In genomic region chr1:231417503-231417902, GRCh38 we compare ENCODE assay signal across 9 cellular contexts. TPM values are rescaled to one million over a fixed set of nuclear protein-coding genes. Genes with fewer than 3 reads are reported as not detected.
A peak's percentile ranks its signal among the peaks of the same experiment; 100 is the strongest.
DNase-seq lines count a peak whose midpoint lies in the region; ATAC-seq and TF ChIP-seq lines count a peak whose summit lies in the region.
"Had no signal": no experiment of that assay in that cellular context is flagged by ENCODE, and none has a peak within 500 bp of the region (broad histone marks: within the 10 kb centered on the region; RNA-seq: fewer than 3 reads in every experiment).

No MANE protein-coding gene starts in this region.

- no peak overlapping the region for H3K9ac ChIP-seq in liver (ENCODE audit: low read depth in 1 of 2, low read length in 2 of 2)

- no peaks in the 10 kb centered on the region for H3K9me3 ChIP-seq in right atrium auricular region
- H3K9me3 ChIP-seq in liver (ENCODE audit: control insufficient read depth in 4 of 4, low read length in 3 of 4), result no peaks in the 10 kb centered on the region

- H3K9me3 Mint-ChIP-seq in activated naive CD8-positive, alpha-beta T cell (ENCODE audit: low read depth), result no peaks in the 10 kb centered on the region
- H3K9me3 Mint-ChIP-seq: IgD-negative memory B cell had no signal

- H3K27ac Mint-ChIP-seq in activated naive CD8-positive, alpha-beta T cell, result no peak overlapping the region

- H3K27me3 ChIP-seq in right atrium auricular region (no peaks in the 10 kb centered on the region), liver (ENCODE audit: control insufficient read depth in 4 of 4, insufficient read depth in 4 of 4, low read length in 3 of 4) (no peaks in the 10 kb centered on the region)

- H3K27me3 Mint-ChIP-seq in activated naive CD8-positive, alpha-beta T cell, result no peaks in the 10 kb centered on the region
- H3K27me3 Mint-ChIP-seq: IgD-negative memory B cell had no signal

- H3K36me3 Mint-ChIP-seq in activated naive CD8-positive, alpha-beta T cell, result peaks cover 13% of the 10 kb centered on the region

- H3K4me1 Mint-ChIP-seq in activated naive CD8-positive, alpha-beta T cell (ENCODE audit: low read depth), result peaks cover 67% of the 10 kb centered on the region

- H3K27ac ChIP-seq in right atrium auricular region, result no peak overlapping the region
- H3K27ac ChIP-seq in liver (ENCODE audit: low read depth in 1 of 2, low read length in 2 of 2), result no peak overlapping the region

- H3K4me1 ChIP-seq in right atrium auricular region, result peaks cover 0 to 61% of the 10 kb centered on the region in 2 donors
- H3K4me1 ChIP-seq in liver (ENCODE audit: control insufficient read depth in 4 of 4, insufficient read depth in 4 of 4, low read length in 3 of 4), result peaks cover 9 to 42% (median 25%) of the 10 kb centered on the region in 4 donors

- 51% methylated on average over 2 of the region's 2 CpGs for WGBS in liver

- no peak for TF ChIP-seq RAD21 in liver (IDR thresholded peaks at IDR 0.05)

- H3K36me3 ChIP-seq in right atrium auricular region (peaks cover 4% of the 10 kb centered on the region), liver (ENCODE audit: control insufficient read depth in 4 of 4, insufficient read depth in 3 of 4, low read depth in 1 of 4, low read length in 3 of 4) (no peaks in the 10 kb centered on the region)

- ATAC-seq in Right ventricle myocardium superior (ENCODE audit: poor library complexity) (no peak), GM21526 (IDR thresholded peaks at IDR 0.05; ENCODE audit: low FRiP score, unreplicated experiment) (no peak), HG03565 (IDR thresholded peaks at IDR 0.05; ENCODE audit: unreplicated experiment) (no peak)

- H3K4me3 Mint-ChIP-seq in activated naive CD8-positive, alpha-beta T cell, result peak overlapping the region; percentile 94

- no peak for DNase-seq in right atrium auricular region (ENCODE audit: low spot score)
- no peak for DNase-seq in Right ventricle myocardium superior
- DNase-seq in epidermal melanocyte (ENCODE audit: insufficient read length, low spot score), result no peak
- no peak for DNase-seq in medulla oblongata (ENCODE audit: extremely low spot score)

- peak overlapping the region; percentile 11 to 91 for H3K4me3 ChIP-seq in right atrium auricular region
- peak overlapping the region in 2 of 3 donors; percentile 1 for H3K4me3 ChIP-seq in liver (ENCODE audit: low read depth in 1 of 3, low read length in 3 of 3)

- TF ChIP-seq CTCF in right atrium auricular region (IDR thresholded peaks at IDR 0.05) (no peak), liver (IDR thresholded peaks at IDR 0.05; ENCODE audit: low read depth, low read length, missing input control) (no peak)

- intact Hi-C loops in Right ventricle myocardium superior (cut with DNase I), result no loop called here

TF ChIP-seq in liver, 16 proteins besides CTCF, POLR2A, EP300 and RAD21:
- no peak for TF ChIP-seq NR2F2 (IDR thresholded peaks at IDR 0.05)
- no peak for TF ChIP-seq SP1 (IDR thresholded peaks at IDR 0.05)
- no peak for TF ChIP-seq HNF4G (IDR thresholded peaks at IDR 0.05)
- TF ChIP-seq, protein P1, sequence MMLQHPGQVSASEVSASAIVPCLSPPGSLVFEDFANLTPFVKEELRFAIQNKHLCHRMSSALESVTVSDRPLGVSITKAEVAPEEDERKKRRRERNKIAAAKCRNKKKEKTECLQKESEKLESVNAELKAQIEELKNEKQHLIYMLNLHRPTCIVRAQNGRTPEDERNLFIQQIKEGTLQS (IDR thresholded peaks at IDR 0.05), result no peak
- no peak for TF ChIP-seq TAF1 (conservative IDR thresholded peaks at IDR 0.05)
- no peak for TF ChIP-seq RXRA (IDR thresholded peaks at IDR 0.05)
- TF ChIP-seq FOXA1 (IDR thresholded peaks at IDR 0.05), result no peak
- TF ChIP-seq, protein P2, sequence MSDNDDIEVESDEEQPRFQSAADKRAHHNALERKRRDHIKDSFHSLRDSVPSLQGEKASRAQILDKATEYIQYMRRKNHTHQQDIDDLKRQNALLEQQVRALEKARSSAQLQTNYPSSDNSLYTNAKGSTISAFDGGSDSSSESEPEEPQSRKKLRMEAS (IDR thresholded peaks at IDR 0.05), result no peak

RNA-seq across cellular contexts. Expression of gene EGLN1, which starts 4.6 kb away (rescaled TPM):
- total RNA-seq in right atrium auricular region (10 to 100 TPM; 57.9 to 76.7 TPM), Right ventricle myocardium superior (75.2 TPM), liver (10 to 100 TPM; 26.1 to 44.8 TPM)
- polyA plus RNA-seq in liver, result 10 to 100 TPM in 1 of 2 donors, 1 to 10 TPM in 1; 7.2 to 18.4 TPM
